Comparison of ENCODE assay signal across 8 cellular contexts in the genomic region with DNA sequence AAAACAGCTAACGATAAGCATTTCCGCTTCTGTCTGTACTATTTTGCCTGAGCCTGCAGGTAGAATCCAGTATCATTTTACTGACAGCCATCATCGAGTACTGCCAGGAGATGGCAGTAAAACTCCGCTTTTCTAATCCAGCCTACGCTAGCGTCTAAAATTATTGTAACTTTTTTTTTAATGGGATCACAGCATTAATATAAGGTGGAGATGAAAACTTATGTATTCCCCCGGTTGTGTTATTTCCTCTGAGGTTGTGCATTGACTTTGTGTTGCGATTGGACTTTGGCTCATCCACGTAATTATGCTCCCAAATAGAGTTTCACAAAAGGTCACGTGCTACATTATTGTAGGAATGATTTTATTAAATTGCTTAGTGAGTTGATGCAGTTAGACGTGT.
DNase-seq lines count a peak whose midpoint lies in the region; ATAC-seq and TF ChIP-seq lines count a peak whose summit lies in the region.

No MANE protein-coding gene starts in this region.

- H3K79me2 ChIP-seq in OCI-LY7 (ENCODE audit: insufficient read depth, low read depth, low read length) (no peaks in the 10 kb centered on the region), parathyroid adenoma (no peaks in the 10 kb centered on the region)

- H3K9me2 ChIP-seq in OCI-LY7 (ENCODE audit: insufficient read depth, low read length), result no peaks in the 10 kb centered on the region

- no peaks in the 10 kb centered on the region for H3K9me3 Mint-ChIP-seq in activated naive CD4-positive, alpha-beta T cell treated with anti-CD3 and anti-CD28 coated beads for 36 hours

- no peak overlapping the region for H3K27ac Mint-ChIP-seq in activated naive CD4-positive, alpha-beta T cell treated with anti-CD3 and anti-CD28 coated beads for 36 hours

- no TSS peak for BruUV-seq in OCI-LY7 (replicated peaks; lab: Mats Ljungman, UMichigan)

- TF ChIP-seq CTCF in OCI-LY7 (conservative IDR thresholded peaks at IDR 0.05; ENCODE audit: low read length) (peak; percentile 79), epithelial cell of proximal tubule (conservative IDR thresholded peaks at IDR 0.05; ENCODE audit: low read depth, low read length) (peak; percentile 83), parathyroid adenoma (IDR thresholded peaks at IDR 0.05) (peak; percentile 9)

- POLR2A ChIA-PET in OCI-LY7 (lab: Charles Lee), result no interaction called here

- no peak overlapping the region for H2AFZ ChIP-seq in OCI-LY7 (ENCODE audit: low read length)
- no peak overlapping the region for H2AFZ ChIP-seq in parathyroid adenoma

- H3K9ac ChIP-seq in parathyroid adenoma, result no peak overlapping the region

- no peak overlapping the region for H3K4me3 Mint-ChIP-seq in activated naive CD4-positive, alpha-beta T cell treated with anti-CD3 and anti-CD28 coated beads for 36 hours

- intact Hi-C loops in activated naive CD4-positive, alpha-beta T cell treated with anti-CD3 and anti-CD28 coated beads for 36 hours (cut with micrococcal nuclease), result loop anchor here (1.0 kb wide), 1 partner anchor 297 kb away; no protein-coding TSS in a partner anchor
- intact Hi-C loops in OCI-LY7 (cut with micrococcal nuclease; ENCODE audit: unreplicated experiment), result no loop called here

- H3K36me3 ChIP-seq in OCI-LY7 (ENCODE audit: insufficient read depth, low read length), result no peaks in the 10 kb centered on the region
- H3K36me3 ChIP-seq in parathyroid adenoma (ENCODE audit: control insufficient read depth, insufficient read depth, low read length), result no peaks in the 10 kb centered on the region

- H3K9me3 ChIP-seq in OCI-LY7 (ENCODE audit: low read length), result no peaks in the 10 kb centered on the region
- no peaks in the 10 kb centered on the region for H3K9me3 ChIP-seq in parathyroid adenoma (ENCODE audit: control insufficient read depth, low read length)

- H3K4me2 ChIP-seq in OCI-LY7 (ENCODE audit: low read length) (no peak overlapping the region), parathyroid adenoma (ENCODE audit: low read length) (no peak overlapping the region)

- H3K4me1 ChIP-seq in OCI-LY7 (ENCODE audit: insufficient read depth, low read length, poor library complexity, severe bottlenecking) (no peaks in the 10 kb centered on the region), parathyroid adenoma (no peaks in the 10 kb centered on the region)

- H3K27ac ChIP-seq in OCI-LY7 (ENCODE audit: low read depth, low read length, poor library complexity, severe bottlenecking), result no peak overlapping the region
- no peak overlapping the region for H3K27ac ChIP-seq in parathyroid adenoma

- H3K4me1 Mint-ChIP-seq in activated naive CD4-positive, alpha-beta T cell treated with anti-CD3 and anti-CD28 coated beads for 36 hours (ENCODE audit: low read depth), result no peaks in the 10 kb centered on the region

- H3K36me3 Mint-ChIP-seq in activated naive CD4-positive, alpha-beta T cell treated with anti-CD3 and anti-CD28 coated beads for 36 hours (ENCODE audit: low read depth), result no peaks in the 10 kb centered on the region

- ATAC-seq in HG03095 (IDR thresholded peaks at IDR 0.05; ENCODE audit: unreplicated experiment), result peak; percentile 73
- no peak for ATAC-seq in GM18520 (IDR thresholded peaks at IDR 0.05; ENCODE audit: unreplicated experiment)

- H4K20me1 ChIP-seq in OCI-LY7 (ENCODE audit: insufficient read depth, low read length), result no peaks in the 10 kb centered on the region

- peaks cover 17% of the 10 kb centered on the region for H3K27me3 Mint-ChIP-seq in activated naive CD4-positive, alpha-beta T cell treated with anti-CD3 and anti-CD28 coated beads for 36 hours (ENCODE audit: low read depth)

- CTCF ChIA-PET in activated naive CD4-positive, alpha-beta T cell treated with anti-CD3 and anti-CD28 coated beads for 36 hours (lab: Charles Lee), result interaction anchor here (0.7 to 1.2 kb wide), 3 partner anchors 8 to 297 kb away, joined by 3 to 5 read pairs (median 4); no protein-coding TSS in a partner anchor
- CTCF ChIA-PET in OCI-LY7 (lab: Charles Lee; ENCODE audit: unreplicated experiment), result no interaction called here

- DNase-seq in activated naive CD4-positive, alpha-beta T cell treated with anti-CD3 and anti-CD28 coated beads for 36 hours, result peak; percentile 37
- DNase-seq in activated naive CD4-positive, alpha-beta T cell treated with anti-CD3 and anti-CD28 coated beads, Interleukin-2, amount 50 U/mL, for 16 hours, result no peak
- peak; percentile 28 for DNase-seq in OCI-LY7 (ENCODE audit: low spot score)
- peak; percentile 25 for DNase-seq in epithelial cell of proximal tubule (ENCODE audit: low read depth)
- DNase-seq in activated CD4-positive, CD25-positive, alpha-beta regulatory T cell (lab: John Stamatoyannopoulos, UW), result no peak

- no peaks in the 10 kb centered on the region for H3K27me3 ChIP-seq in parathyroid adenoma (ENCODE audit: control insufficient read depth, insufficient read depth, low read length)

- H3K4me3 ChIP-seq in OCI-LY7 (ENCODE audit: low read depth, low read length, poor library complexity, severe bottlenecking) (no peak overlapping the region), epithelial cell of proximal tubule (ENCODE audit: low read depth, low read length) (no peak overlapping the region), parathyroid adenoma (ENCODE audit: low read depth, low read length) (no peak overlapping the region)

Comparison
In these comparisons a context has a peak if more than half of its experiments do, and no peak if none do; other contexts are left out.
1. DNase-seq: peak in activated naive CD4-positive, alpha-beta T cell treated with anti-CD3 and anti-CD28 coated beads for 36 hours (single experiment), OCI-LY7 (single experiment) and epithelial cell of proximal tubule (single experiment); none in activated naive CD4-positive, alpha-beta T cell treated with anti-CD3 and anti-CD28 coated beads, Interleukin-2, amount 50 U/mL, for 16 hours (single experiment) and activated CD4-positive, CD25-positive, alpha-beta regulatory T cell (0 of 4).
2. CTCF ChIP-seq: peak in every context shown above with its lines; median percentile 83 in epithelial cell of proximal tubule; 79 in OCI-LY7; 9 in parathyroid adenoma.